Comparison of ENCODE assay signal across 8 cellular contexts in the genomic region with DNA sequence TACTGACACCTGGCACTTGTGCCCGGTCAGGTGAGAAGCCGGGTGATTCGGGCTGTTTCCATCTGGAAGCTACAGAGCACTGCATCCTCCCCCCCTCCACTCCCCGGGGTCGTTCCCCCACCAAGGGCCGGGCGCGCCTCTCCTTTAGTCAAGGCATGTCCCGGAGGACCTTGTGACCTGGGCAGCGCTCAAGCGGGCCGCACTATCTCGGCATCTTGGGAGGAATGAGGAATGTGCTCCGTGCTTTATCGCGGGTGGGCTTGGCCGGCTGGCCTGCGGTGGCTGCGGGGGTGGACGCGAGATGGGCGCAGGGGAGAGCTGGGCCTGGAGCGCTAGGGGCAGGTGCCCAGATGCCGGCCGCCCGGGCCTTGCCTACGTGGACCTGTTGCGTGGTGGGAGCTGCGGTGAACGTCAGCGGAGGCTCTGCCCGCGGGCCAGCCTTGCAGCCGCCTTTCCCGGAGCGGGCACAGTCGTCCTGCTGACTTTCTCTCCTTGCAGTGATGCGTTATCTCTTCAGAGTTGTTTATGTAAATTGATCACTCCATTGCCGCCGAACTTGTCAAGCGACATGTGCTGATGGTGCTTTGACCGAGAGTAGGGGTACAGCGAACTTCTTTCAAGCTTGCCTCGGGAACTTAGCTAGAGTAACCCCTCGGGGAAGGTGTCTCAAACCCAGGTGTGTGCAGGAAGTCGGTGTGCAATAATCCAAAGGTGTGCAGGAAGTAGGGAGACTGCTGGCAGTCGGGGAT. TPM values are rescaled to one million over a fixed set of nuclear protein-coding genes. Genes with fewer than 3 reads are reported as not detected.
A peak's percentile ranks its signal among the peaks of the same experiment; 100 is the strongest.
DNase-seq lines count a peak whose midpoint lies in the region; ATAC-seq and TF ChIP-seq lines count a peak whose summit lies in the region.

No MANE protein-coding gene starts in this region.

- H3K36me3 ChIP-seq in right lobe of liver = no peaks in the 10 kb centered on the region

- peaks cover 25% of the 10 kb centered on the region for H3K27me3 Mint-ChIP-seq in stimulated activated naive CD8-positive, alpha-beta T cell treated with anti-CD3 and anti-CD28 coated beads, Interleukin-15, Interleukin-2, amounts not matched to agents 100 ng/mL and 50 ng/mL, for 24 hours

- H3K27ac Mint-ChIP-seq in stimulated activated naive CD8-positive, alpha-beta T cell treated with anti-CD3 and anti-CD28 coated beads, Interleukin-15, Interleukin-2, amounts not matched to agents 100 ng/mL and 50 ng/mL, for 24 hours = peak overlapping the region; percentile 26

- peak overlapping the region; percentile 3; the same call in 1 of the 2 replicates for H3K27ac ChIP-seq in RWPE1
- H3K27ac ChIP-seq in cingulate gyrus (ENCODE audit: low read depth, low read length) = peak overlapping the region; percentile 77
- no peak overlapping the region for H3K27ac ChIP-seq in right lobe of liver

- H3K9me3 ChIP-seq in right lobe of liver = no peaks in the 10 kb centered on the region

- CTCF ChIA-PET in RWPE1 (lab: Yijun Ruan, JAX) = interaction anchor here (0.6 to 2.8 kb wide), 5 partner anchors 61 to 260 kb away, joined by 3 to 13 read pairs (median 3); no protein-coding TSS in a partner anchor

- H3K9me3 Mint-ChIP-seq in stimulated activated naive CD8-positive, alpha-beta T cell treated with anti-CD3 and anti-CD28 coated beads, Interleukin-15, Interleukin-2, amounts not matched to agents 100 ng/mL and 50 ng/mL, for 24 hours = no peaks in the 10 kb centered on the region

- H3K4me1 Mint-ChIP-seq in stimulated activated naive CD8-positive, alpha-beta T cell treated with anti-CD3 and anti-CD28 coated beads, Interleukin-15, Interleukin-2, amounts not matched to agents 100 ng/mL and 50 ng/mL, for 24 hours (ENCODE audit: low read depth) = peaks cover 25% of the 10 kb centered on the region

- ATAC-seq in right lobe of liver (no peak), HG02678 (IDR thresholded peaks at IDR 0.05; ENCODE audit: unreplicated experiment) (no peak)

- POLR2A ChIA-PET in RWPE1 (lab: Yijun Ruan, JAX; ENCODE audit: low non-redundant PET) = no interaction called here

- peaks cover 0 to 21% (median 5%) of the 10 kb centered on the region in 4 donors for H3K4me1 ChIP-seq in right lobe of liver

- peak overlapping the region; percentile 94 for H3K4me3 Mint-ChIP-seq in stimulated activated naive CD8-positive, alpha-beta T cell treated with anti-CD3 and anti-CD28 coated beads, Interleukin-15, Interleukin-2, amounts not matched to agents 100 ng/mL and 50 ng/mL, for 24 hours

- DNase-seq in DMS79 treated with DMSO at 0.1 percent for 48 hours (lab: John Stamatoyannopoulos, UW) (peak; percentile 67), DMS79 (lab: John Stamatoyannopoulos, UW) (no peak), RWPE1 (ENCODE audit: low spot score) (peak; percentile 40), right lobe of liver (peak; percentile 27 to 56 (median 44)), HuH-7 (ENCODE audit: low spot score) (no peak)

- intact Hi-C loops in right lobe of liver (cut with DNase I) = no loop called here

- peak overlapping the region; percentile 68 to 73 (median 72) for H3K4me3 ChIP-seq in right lobe of liver

- no peaks in the 10 kb centered on the region for H3K36me3 Mint-ChIP-seq in stimulated activated naive CD8-positive, alpha-beta T cell treated with anti-CD3 and anti-CD28 coated beads, Interleukin-15, Interleukin-2, amounts not matched to agents 100 ng/mL and 50 ng/mL, for 24 hours (ENCODE audit: low read depth)

- peaks cover 0 to 4% of the 10 kb centered on the region in 2 donors for H3K27me3 ChIP-seq in right lobe of liver

- TF ChIP-seq CTCF in RWPE1 (conservative IDR thresholded peaks at IDR 0.05; ENCODE audit: low read depth) (no peak), right lobe of liver (IDR thresholded peaks at IDR 0.05) (no peak)

- no peak for TF ChIP-seq POLR2A in right lobe of liver (IDR thresholded peaks at IDR 0.05)

- WGBS in right lobe of liver (ENCODE audit: insufficient coverage, low coverage, low lambda C conversion rate, missing lambda C conversion rate) = 7% methylated on average over 10 of the region's 47 CpGs

RNA-seq across cellular contexts. Expression of a gene that starts 1.1 kb away (rescaled TPM):
- 1 to 10 TPM in 4 of 6 experiments, under 1 TPM in 2; 0.46 to 3.2 (median 1.4) TPM for total RNA-seq in right lobe of liver

Comparison
In these comparisons a context has a peak if more than half of its experiments do, and no peak if none do; other contexts are left out.
1. DNase-seq: peak in DMS79 treated with DMSO at 0.1 percent for 48 hours (single experiment), RWPE1 (single experiment) and right lobe of liver (3 of 3); none in DMS79 (single experiment) and HuH-7 (single experiment).
2. H3K27ac ChIP-seq: peak in RWPE1 (single experiment) and cingulate gyrus (single experiment); none in right lobe of liver (0 of 3).